In the genomic region with DNA sequence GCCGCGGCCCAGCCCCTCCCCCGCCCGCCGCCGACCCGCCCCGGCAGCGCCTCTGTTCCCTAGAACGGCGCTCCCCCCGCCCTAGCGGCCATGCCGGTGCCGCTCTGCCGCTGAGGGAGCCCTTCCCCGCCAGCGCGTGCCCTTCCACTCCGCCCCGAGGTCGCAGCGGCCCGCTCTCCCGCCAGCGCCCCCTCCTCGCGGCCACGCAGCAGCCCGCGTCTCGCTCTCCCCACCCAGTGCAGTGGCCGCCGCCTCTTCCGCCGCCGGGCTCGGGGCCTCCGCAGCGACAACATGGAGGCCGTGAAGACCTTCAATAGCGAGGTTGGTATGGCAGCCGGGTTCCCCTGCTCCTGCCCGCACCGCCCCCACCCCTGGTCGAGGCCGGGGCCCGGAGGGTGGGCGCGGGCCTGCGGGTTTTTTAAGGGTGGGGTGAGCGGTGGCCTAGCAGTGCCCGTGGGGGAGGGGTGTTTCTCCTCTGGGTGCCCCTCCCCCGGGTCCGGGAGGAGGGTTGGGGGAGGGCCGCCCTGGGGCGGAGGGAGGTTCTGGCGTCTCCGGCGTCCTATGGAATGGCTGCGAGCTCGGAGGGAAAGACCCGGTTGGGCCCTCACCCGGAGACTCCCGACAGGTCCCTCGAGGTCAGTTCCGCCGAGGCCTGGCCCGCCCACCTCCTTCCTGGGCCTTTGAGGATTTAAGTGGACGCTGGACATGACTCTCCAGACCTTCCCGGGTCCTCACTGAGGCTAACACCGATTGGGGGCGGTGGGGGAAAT, we compare ENCODE assay signal across 8 cellular contexts.
A peak's percentile ranks its signal among the peaks of the same experiment; 100 is the strongest.
DNase-seq lines count a peak whose midpoint lies in the region; ATAC-seq and TF ChIP-seq lines count a peak whose summit lies in the region.

No MANE protein-coding gene starts in this region.

- TF ChIP-seq CTCF in OCI-LY3 (IDR thresholded peaks at IDR 0.05; ENCODE audit: low read depth, low read length): no peak
- TF ChIP-seq CTCF in epithelial cell of esophagus (IDR thresholded peaks at IDR 0.05; ENCODE audit: insufficient read depth, low read depth, low read length, missing control alignments): no peak

- H3K27ac ChIP-seq in OCI-LY3 (ENCODE audit: low read length): peak overlapping the region; percentile 76

- peaks cover 53% of the 10 kb centered on the region for H3K79me2 ChIP-seq in OCI-LY3 (ENCODE audit: low read length)

- ATAC-seq in GM21528 (IDR thresholded peaks at IDR 0.05; ENCODE audit: low FRiP score, unreplicated experiment): peak; percentile 78

- peak overlapping the region; percentile 88 for H3K4me3 ChIP-seq in OCI-LY3 (ENCODE audit: low read length)
- H3K4me3 ChIP-seq in epithelial cell of esophagus (ENCODE audit: low read length): peak overlapping the region; percentile 72

- no peaks in the 10 kb centered on the region for H3K36me3 ChIP-seq in OCI-LY3 (replicated peaks; ENCODE audit: low read depth, low read length)

- DNase-seq in DMS 273 (lab: John Stamatoyannopoulos, UW; ENCODE audit: unreplicated experiment) (peak; percentile 97), HuH-7.5 (ENCODE audit: low spot score) (peak; percentile 93), activated T-cell treated with anti-CD3 and anti-CD28 coated beads for 24 hours (ENCODE audit: low read depth) (peak; percentile 83), epithelial cell of esophagus (ENCODE audit: low read depth) (peak; percentile 97), middle frontal gyrus (ENCODE audit: extremely low spot score, low spot score) (peak; percentile 85)
- peak; percentile 68 to 81 for DNase-seq in stimulated activated CD8-positive, alpha-beta memory T cell treated with anti-CD3 and anti-CD28 coated beads, Interleukin-2, amount 100 ng/mL, for 1 hour (ENCODE audit: low read depth in 2 of 2)

- no peaks in the 10 kb centered on the region for H3K27me3 ChIP-seq in OCI-LY3 (ENCODE audit: low read depth, low read length)

- peak overlapping the region; percentile 76 for H3K4me2 ChIP-seq in OCI-LY3 (ENCODE audit: low read length)

- peak overlapping the region; percentile 98 for H3K9ac ChIP-seq in OCI-LY3 (ENCODE audit: low read length)

- peaks cover 44% of the 10 kb centered on the region for H4K20me1 ChIP-seq in OCI-LY3 (ENCODE audit: insufficient read depth, low read length)

- peak overlapping the region; percentile 57; the same call in 1 of the 2 replicates for H2AFZ ChIP-seq in OCI-LY3 (ENCODE audit: low read depth, low read length)

- H3K9me3 ChIP-seq in OCI-LY3 (ENCODE audit: insufficient read depth, low read length): no peaks in the 10 kb centered on the region

- peaks cover 26% of the 10 kb centered on the region for H3K4me1 ChIP-seq in OCI-LY3 (ENCODE audit: low read length)

Comparison
In these comparisons a context has a peak if more than half of its experiments do, and no peak if none do; other contexts are left out.
1. Peak in every context shown above with its lines: DNase-seq, ATAC-seq, H3K4me3 ChIP-seq and H3K27ac ChIP-seq.